In the genomic region with DNA sequence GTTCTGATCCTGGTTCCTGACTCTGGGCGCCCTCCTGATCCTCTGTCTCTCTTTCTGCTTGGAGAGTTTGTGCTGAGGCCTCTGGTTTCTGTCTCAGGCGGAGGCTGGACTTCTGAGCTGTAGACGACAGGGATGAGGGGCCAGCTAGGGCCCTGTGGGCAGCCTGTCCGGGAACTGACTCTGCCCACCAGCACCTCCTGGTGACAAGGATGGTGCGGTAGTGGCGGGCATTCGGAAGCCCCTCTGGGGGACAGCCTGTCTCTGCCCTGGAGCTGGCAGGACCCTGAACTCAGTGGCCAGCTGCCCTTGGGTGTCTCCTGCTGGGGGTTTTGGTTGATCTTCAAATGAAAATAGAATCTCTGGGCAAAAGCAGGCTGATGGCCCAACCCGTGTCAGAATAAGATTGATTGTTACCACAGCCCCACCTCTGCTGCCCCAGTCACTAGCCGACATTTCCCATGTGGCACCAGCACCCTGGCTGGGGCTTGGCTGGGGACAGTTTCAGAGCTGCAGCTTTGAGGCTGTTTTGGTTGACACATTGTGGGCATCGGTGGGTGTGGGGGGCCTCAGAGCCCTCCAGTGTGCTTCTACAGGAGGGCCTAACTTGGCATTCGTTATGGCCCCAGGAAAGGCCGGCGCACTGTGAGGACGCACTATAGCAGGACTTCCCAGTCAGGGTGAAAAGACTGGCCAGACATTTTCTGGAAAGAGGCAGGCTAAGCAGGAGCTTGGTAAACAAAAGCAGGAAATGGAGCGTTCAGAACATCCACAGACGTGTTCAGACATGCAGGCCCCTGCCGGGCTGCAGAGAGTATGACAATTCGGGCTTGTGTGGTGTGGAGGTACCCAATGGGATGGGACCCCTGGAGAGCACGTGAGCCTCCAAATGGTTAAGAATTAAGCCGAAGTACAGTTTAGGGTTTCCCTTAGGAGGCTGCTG, we compare ENCODE assay signal across 8 cellular contexts. TPM values are rescaled to one million over a fixed set of nuclear protein-coding genes. Genes with fewer than 3 reads are reported as not detected.
DNase-seq lines count a peak whose midpoint lies in the region; ATAC-seq and TF ChIP-seq lines count a peak whose summit lies in the region.

No MANE protein-coding gene starts in this region.

- no peak overlapping the region for H3K9ac ChIP-seq in PC-3 (ENCODE audit: low read length)

- CTCF ChIA-PET in PC-3 (lab: Charles Lee) = no interaction called here

- no peak for TF ChIP-seq POLR2A in gastroesophageal sphincter (IDR thresholded peaks at IDR 0.05)

- no peak for DNase-seq in activated CD4-positive, alpha-beta T cell treated with anti-CD3 and anti-CD28 coated beads, Interleukin-2, amount 10 ng/mL, durations not matched to agents 24 days and 14 days
- DNase-seq in activated CD4-positive, alpha-beta T cell treated with anti-CD3 and anti-CD28 coated beads for 4 hours = no peak
- no peak for DNase-seq in PC-3

- H3K4me1 ChIP-seq in PC-3 (ENCODE audit: insufficient read depth, low read length) (peaks cover 10% of the 10 kb centered on the region; the same call in 1 of the 2 replicates), gastroesophageal sphincter (peaks cover 0 to 12% (median 0%) of the 10 kb centered on the region in 3 donors), urinary bladder (ENCODE audit: insufficient read depth) (no peaks in the 10 kb centered on the region)

- H3K27ac ChIP-seq in PC-3 (ENCODE audit: low read length) (no peak overlapping the region), gastroesophageal sphincter (peak overlapping the region in 2 of 4 donors; percentile 31 to 45), urinary bladder (ENCODE audit: low read depth) (peak overlapping the region; percentile 76)

- 52 to 66% methylated on average over 6 to 7 of the region's 20 CpGs for WGBS in gastroesophageal sphincter (ENCODE audit: low coverage in 1 of 2), 2 donors
- 72% methylated on average over 20 of the region's 20 CpGs for WGBS in urinary bladder

- TF ChIP-seq CTCF in PC-3 (conservative IDR thresholded peaks at IDR 0.05; ENCODE audit: low read depth, low read length) = peak; percentile 13; the same call in 1 of the 2 replicates
- peak in 1 of 4 experiments; percentile 10 for TF ChIP-seq CTCF in gastroesophageal sphincter (IDR thresholded peaks at IDR 0.05)

- peaks cover 1% of the 10 kb centered on the region for H3K4me1 Mint-ChIP-seq in activated CD4-positive, alpha-beta T cell treated with anti-CD3 and anti-CD28 coated beads, Interleukin-2, amount 10 ng/mL, durations not matched to agents 24 days and 14 days

- H3K27ac Mint-ChIP-seq in activated CD4-positive, alpha-beta T cell treated with anti-CD3 and anti-CD28 coated beads, Interleukin-2, amount 10 ng/mL, durations not matched to agents 24 days and 14 days = peak overlapping the region; percentile 11

- no TSS peak for BruUV-seq in PC-3 (replicated peaks; lab: Mats Ljungman, UMichigan)

- ATAC-seq in PC-3 (no peak), gastroesophageal sphincter (peak; percentile 24), HG02973 (IDR thresholded peaks at IDR 0.05; ENCODE audit: unreplicated experiment) (no peak), GM21825 (IDR thresholded peaks at IDR 0.05; ENCODE audit: unreplicated experiment) (no peak), GM21786 (IDR thresholded peaks at IDR 0.05; ENCODE audit: unreplicated experiment) (no peak)

- H3K4me3 ChIP-seq in PC-3 (ENCODE audit: low read length) = no peak overlapping the region
- no peak overlapping the region for H3K4me3 ChIP-seq in gastroesophageal sphincter
- H3K4me3 ChIP-seq in urinary bladder (ENCODE audit: low read depth, low read length) = no peak overlapping the region

- H3K27me3 Mint-ChIP-seq in activated CD4-positive, alpha-beta T cell treated with anti-CD3 and anti-CD28 coated beads, Interleukin-2, amount 10 ng/mL, durations not matched to agents 24 days and 14 days = no peaks in the 10 kb centered on the region

- H3K9me3 ChIP-seq in PC-3 (ENCODE audit: low read length) (no peaks in the 10 kb centered on the region), gastroesophageal sphincter (no peaks in the 10 kb centered on the region)

- no peak overlapping the region for H2AFZ ChIP-seq in PC-3 (ENCODE audit: low read length)

- H3K9me2 ChIP-seq in PC-3 (replicated peaks; ENCODE audit: low read length) = no peaks in the 10 kb centered on the region

- H3K4me3 Mint-ChIP-seq in activated CD4-positive, alpha-beta T cell treated with anti-CD3 and anti-CD28 coated beads, Interleukin-2, amount 10 ng/mL, durations not matched to agents 24 days and 14 days = no peak overlapping the region

- no peak for TF ChIP-seq EP300 in gastroesophageal sphincter (IDR thresholded peaks at IDR 0.05)

- H3K36me3 ChIP-seq in PC-3 (ENCODE audit: low read depth, low read length) (peaks cover 45% of the 10 kb centered on the region), gastroesophageal sphincter (no peaks in the 10 kb centered on the region), urinary bladder (ENCODE audit: insufficient read depth) (no peaks in the 10 kb centered on the region)

- POLR2A ChIA-PET in PC-3 (lab: Charles Lee; ENCODE audit: unreplicated experiment) = no interaction called here

- no peaks in the 10 kb centered on the region for H3F3A ChIP-seq in PC-3 (ENCODE audit: low read length, unreplicated experiment)

- no peaks in the 10 kb centered on the region for H4K20me1 ChIP-seq in PC-3 (ENCODE audit: low read length)

- H3K4me2 ChIP-seq in PC-3 (ENCODE audit: low read length) = no peak overlapping the region

- no peaks in the 10 kb centered on the region for H3K27me3 ChIP-seq in PC-3 (ENCODE audit: low read length)
- H3K27me3 ChIP-seq in gastroesophageal sphincter = no peaks in the 10 kb centered on the region

- no peaks in the 10 kb centered on the region for H3K9me3 Mint-ChIP-seq in activated CD4-positive, alpha-beta T cell treated with anti-CD3 and anti-CD28 coated beads, Interleukin-2, amount 10 ng/mL, durations not matched to agents 24 days and 14 days

- no peaks in the 10 kb centered on the region for H3K79me2 ChIP-seq in PC-3 (ENCODE audit: low read length)

- intact Hi-C loops in activated CD4-positive, alpha-beta T cell treated with anti-CD3 and anti-CD28 coated beads, Interleukin-2, amount 10 ng/mL, durations not matched to agents 24 days and 14 days (cut with micrococcal nuclease) = no loop called here
- intact Hi-C loops in PC-3 (cut with micrococcal nuclease) = no loop called here

- H3K36me3 Mint-ChIP-seq in activated CD4-positive, alpha-beta T cell treated with anti-CD3 and anti-CD28 coated beads, Interleukin-2, amount 10 ng/mL, durations not matched to agents 24 days and 14 days (ENCODE audit: low read depth) = no peaks in the 10 kb centered on the region

RNA-seq across cellular contexts. Expression of a gene that starts 16.1 kb away (rescaled TPM):
- total RNA-seq in activated CD4-positive, alpha-beta T cell treated with anti-CD3 and anti-CD28 coated beads, Interleukin-2, amount 10 ng/mL, durations not matched to agents 24 days and 14 days = not detected in 2 replicates
- 19.8 and 30.1 TPM in 2 replicates for total RNA-seq in PC-3 (2014; rRNA removed)
- under 1 TPM in 3 of 4 donors, not detected in 1; 0.16 to 0.54 (median 0.31) TPM for total RNA-seq in gastroesophageal sphincter
- 1.7 TPM for total RNA-seq in urinary bladder
- 3.0 TPM for polyA plus RNA-seq in urinary bladder

RNA-seq across cellular contexts. Expression of a gene that starts 57.4 kb away (rescaled TPM):
- total RNA-seq in activated CD4-positive, alpha-beta T cell treated with anti-CD3 and anti-CD28 coated beads, Interleukin-2, amount 10 ng/mL, durations not matched to agents 24 days and 14 days = 12.3 and 15.8 TPM in 2 replicates
- total RNA-seq in PC-3 (2014; rRNA removed) = 2,144 and 2,979 TPM in 2 replicates
- 10 to 100 TPM in 1 of 4 donors, 1 to 10 TPM in 2, under 1 TPM in 1; 0.47 to 78.7 (median 4.3) TPM for total RNA-seq in gastroesophageal sphincter
- total RNA-seq in urinary bladder = 147 TPM
- 158 TPM for polyA plus RNA-seq in urinary bladder

Comparison
In these comparisons a context has a peak if more than half of its experiments do, and no peak if none do; other contexts are left out.
1. RNA of a gene that starts 57.4 kb away (total RNA-seq): 2,144 to 2,979 TPM in PC-3; 147 TPM in urinary bladder (single experiment), 12.3 to 15.8 TPM in activated CD4-positive, alpha-beta T cell treated with anti-CD3 and anti-CD28 coated beads, Interleukin-2, amount 10 ng/mL, durations not matched to agents 24 days and 14 days and 0.47 to 78.7 TPM in gastroesophageal sphincter; every median in the first group is over 10 times any median in the second.